9 cellular contexts compared by ENCODE assay signal in genomic region chr15:64858136-64858535, GRCh38. TPM values are rescaled to one million over a fixed set of nuclear protein-coding genes. Genes with fewer than 3 reads are reported as not detected.
DNase-seq lines count a peak whose midpoint lies in the region; ATAC-seq and TF ChIP-seq lines count a peak whose summit lies in the region.
"Had no signal": no experiment of that assay in that cellular context is flagged by ENCODE, and none has a peak within 500 bp of the region (broad histone marks: within the 10 kb centered on the region; RNA-seq: fewer than 3 reads in every experiment).

No MANE protein-coding gene starts in this region.

- H3K27ac Mint-ChIP-seq in CD4-positive, CD25-positive, alpha-beta regulatory T cell: peak overlapping the region; percentile 69 to 78 (median 73)

- no peak for TF ChIP-seq CTCF in esophagus muscularis mucosa (IDR thresholded peaks at IDR 0.05)
- no peak for TF ChIP-seq CTCF in prostate gland (IDR thresholded peaks at IDR 0.05)

- no peak for DNase-seq in CD4-positive, CD25-positive, alpha-beta regulatory T cell
- DNase-seq in NCI-H446 treated with DMSO at 0.1 percent for 48 hours (lab: John Stamatoyannopoulos, UW): peak; percentile 21
- DNase-seq in esophagus muscularis mucosa (ENCODE audit: extremely low spot score): no peak
- DNase-seq in prostate gland (ENCODE audit: low spot score): no peak
- no peak for DNase-seq in stimulated activated CD4-positive, alpha-beta T cell treated with anti-CD3 and anti-CD28 coated beads, Interleukin-12 subunit alpha, Interleukin-12 subunit beta, amount 100 ng/mL, for 4 hours
- no peak for DNase-seq in DMS153 treated with DMSO at 0.1 percent for 48 hours (lab: John Stamatoyannopoulos, UW; ENCODE audit: unreplicated experiment)
- DNase-seq in NCI-H2081 treated with DMSO at 0.1 percent for 48 hours (lab: John Stamatoyannopoulos, UW): no peak

- peaks cover 5 to 63% (median 39%) of the 10 kb centered on the region in 4 donors for H3K4me1 Mint-ChIP-seq in CD4-positive, CD25-positive, alpha-beta regulatory T cell

- H3K27ac ChIP-seq in CD4-positive, CD25-positive, alpha-beta regulatory T cell (ENCODE audit: insufficient read depth, low read length, poor library complexity, severe bottlenecking): no peak overlapping the region
- peak overlapping the region; percentile 79 to 98 (median 92) for H3K27ac ChIP-seq in esophagus muscularis mucosa (replicated peaks in 1 of 4)
- peak overlapping the region; percentile 55 to 65 for H3K27ac ChIP-seq in prostate gland
- H3K27ac ChIP-seq: HL-60 had no signal

- H3K27me3 ChIP-seq in CD4-positive, CD25-positive, alpha-beta regulatory T cell (ENCODE audit: control insufficient read depth, insufficient read depth, low read length): no peaks in the 10 kb centered on the region
- H3K27me3 ChIP-seq in esophagus muscularis mucosa (no peaks in the 10 kb centered on the region), prostate gland (replicated peaks; ENCODE audit: insufficient read depth) (no peaks in the 10 kb centered on the region)

- TF ChIP-seq POLR2A in esophagus muscularis mucosa (IDR thresholded peaks at IDR 0.05; ENCODE audit: low read depth) (no peak), prostate gland (IDR thresholded peaks at IDR 0.05) (no peak)

- peaks cover 23% of the 10 kb centered on the region for H3K4me1 ChIP-seq in CD4-positive, CD25-positive, alpha-beta regulatory T cell (ENCODE audit: control insufficient read depth, insufficient read depth, low read length, poor library complexity, severe bottlenecking)
- H3K4me1 ChIP-seq in esophagus muscularis mucosa (peaks cover 63 to 95% (median 93%) of the 10 kb centered on the region in 4 donors), prostate gland (replicated peaks) (no peaks in the 10 kb centered on the region)

- WGBS in esophagus muscularis mucosa: 36% methylated on average over 4 of the region's 4 CpGs
- WGBS in prostate gland: 29% methylated on average over 4 of the region's 4 CpGs

- no peaks in the 10 kb centered on the region for H3K9me3 Mint-ChIP-seq in CD4-positive, CD25-positive, alpha-beta regulatory T cell

- peak overlapping the region in 1 of 4 donors; percentile 68 for H3K4me3 Mint-ChIP-seq in CD4-positive, CD25-positive, alpha-beta regulatory T cell

- H3K36me3 Mint-ChIP-seq in CD4-positive, CD25-positive, alpha-beta regulatory T cell: peaks cover 13% of the 10 kb centered on the region

- TF ChIP-seq EP300 in esophagus muscularis mucosa (IDR thresholded peaks at IDR 0.05): no peak

- no peaks in the 10 kb centered on the region for H3K27me3 Mint-ChIP-seq in CD4-positive, CD25-positive, alpha-beta regulatory T cell

- no peak for ATAC-seq in CD4-positive, CD25-positive, alpha-beta regulatory T cell (ENCODE audit: low read depth in 2 of 2)
- no peak for ATAC-seq in HG02678 (IDR thresholded peaks at IDR 0.05; ENCODE audit: unreplicated experiment)

- H3K4me3 ChIP-seq in CD4-positive, CD25-positive, alpha-beta regulatory T cell (ENCODE audit: low read depth, low read length): no peak overlapping the region
- H3K4me3 ChIP-seq in esophagus muscularis mucosa: no peak overlapping the region
- H3K4me3 ChIP-seq in prostate gland: no peak overlapping the region

- intact Hi-C loops in esophagus muscularis mucosa (cut with DNase I): no loop called here
- intact Hi-C loops in prostate gland (cut with DNase I): no loop called here

- no peaks in the 10 kb centered on the region for H3K9me3 ChIP-seq in CD4-positive, CD25-positive, alpha-beta regulatory T cell (ENCODE audit: control insufficient read depth in 2 of 2, low read length in 2 of 2)
- H3K9me3 ChIP-seq in esophagus muscularis mucosa (no peaks in the 10 kb centered on the region), prostate gland (no peaks in the 10 kb centered on the region)

- peaks cover 87% of the 10 kb centered on the region for H3K36me3 ChIP-seq in CD4-positive, CD25-positive, alpha-beta regulatory T cell (ENCODE audit: control insufficient read depth, insufficient read depth, low read length)
- H3K36me3 ChIP-seq in esophagus muscularis mucosa: peaks cover 15 to 83% (median 58%) of the 10 kb centered on the region in 4 donors
- peaks cover 0 to 13% of the 10 kb centered on the region in 2 donors for H3K36me3 ChIP-seq in prostate gland

RNA-seq across cellular contexts. Expression of gene PLEKHO2, which starts 16.4 kb away (rescaled TPM):
- total RNA-seq in CD4-positive, CD25-positive, alpha-beta regulatory T cell: 15.6 TPM
- polyA plus RNA-seq in CD4-positive, CD25-positive, alpha-beta regulatory T cell: 10 to 100 TPM; 27.2 to 33.4 (median 29.3) TPM
- 100 to 1,000 TPM in 1 of 4 donors, 10 to 100 TPM in 3; 41.5 to 103 (median 51.2) TPM for total RNA-seq in esophagus muscularis mucosa
- 10 to 100 TPM in 1 of 2 donors, 1 to 10 TPM in 1; 8.6 to 31.8 TPM for total RNA-seq in prostate gland

RNA-seq across cellular contexts. Expression of gene PIF1, which starts 32.7 kb away (rescaled TPM):
- total RNA-seq in CD4-positive, CD25-positive, alpha-beta regulatory T cell: 0.37 TPM
- polyA plus RNA-seq in CD4-positive, CD25-positive, alpha-beta regulatory T cell: under 1 TPM in 3 of 4 donors, not detected in 1; 0.07 to 0.34 (median 0.24) TPM
- total RNA-seq in esophagus muscularis mucosa (1 to 10 TPM in 3 of 4 donors, under 1 TPM in 1; 0.78 to 4.4 (median 2.0) TPM), prostate gland (1 to 10 TPM in 1 of 2 donors, under 1 TPM in 1; 0.82 to 9.8 TPM)

RNA-seq across cellular contexts. Expression of gene ANKDD1A, which starts 53.6 kb away (rescaled TPM):
- 12.4 TPM for total RNA-seq in CD4-positive, CD25-positive, alpha-beta regulatory T cell
- polyA plus RNA-seq in CD4-positive, CD25-positive, alpha-beta regulatory T cell: 1 to 10 TPM in 2 of 4 donors, under 1 TPM in 2; 0.35 to 5.4 (median 0.83) TPM
- total RNA-seq in esophagus muscularis mucosa: 10 to 100 TPM in 3 of 4 donors, 1 to 10 TPM in 1; 10.0 to 14.7 (median 11.0) TPM
- total RNA-seq in prostate gland: 10 to 100 TPM in 1 of 2 donors, 1 to 10 TPM in 1; 3.3 to 23.9 TPM
